In genomic region chr7:141014523-141015395, GRCh38 we compare ENCODE assay signal across 1 cellular context.
TF ChIP-seq lines count a peak whose summit lies in the region.

Gene MRPS33, minus strand, starts transcription at chr7:141014952. Its CDS starts 4,319 bp downstream, at chr7:141010633.

TF ChIP-seq in K562, 482 proteins besides CTCF, POLR2A, EP300 and RAD21 (continued from another document and continues in another):
- TF ChIP-seq CUX1 (CRISPR knock-in tag; IDR thresholded peaks at IDR 0.05) (no peak), MBD2 (IDR thresholded peaks at IDR 0.05; ENCODE audit: borderline replicate concordance, low read depth) (peak; percentile 90), KDM2B (CRISPR knock-in tag; IDR thresholded peaks at IDR 0.05) (no peak), CREM (IDR thresholded peaks at IDR 0.05; ENCODE audit: low read depth) (peak; percentile 90), ZNF347 (CRISPR knock-in tag; IDR thresholded peaks at IDR 0.05; ENCODE audit: low read depth) (no peak), TAF9B (IDR thresholded peaks at IDR 0.05; ENCODE audit: partially characterized antibody) (peak; percentile 92), ZC3H8 (IDR thresholded peaks at IDR 0.05) (no peak), STAT5A (IDR thresholded peaks at IDR 0.05; ENCODE audit: borderline replicate concordance, low read length) (peak; percentile 62; the same call in 1 of the 2 replicates), HIVEP1 (CRISPR knock-in tag; IDR thresholded peaks at IDR 0.05) (no peak), TEAD4 (IDR thresholded peaks at IDR 0.05; ENCODE audit: low read length) (peak; percentile 52), TEAD4 (CRISPR knock-in tag; IDR thresholded peaks at IDR 0.05; ENCODE audit: borderline replicate concordance) (0 out of 2 replicates have a peak, but pooled peaks have one; percentile 64), ZNF398 (CRISPR knock-in tag; IDR thresholded peaks at IDR 0.05) (no peak), NR2C1 (IDR thresholded peaks at IDR 0.05) (peak; percentile 90), NR2C1 (tag; IDR thresholded peaks at IDR 0.05) (peak; percentile 91), RBM22 (IDR thresholded peaks at IDR 0.05; ENCODE audit: low read depth, low read length, poor library complexity, severe bottlenecking) (no peak), YBX1 (IDR thresholded peaks at IDR 0.05) (no peak), ZBTB17 (CRISPR knock-in tag; IDR thresholded peaks at IDR 0.05) (0 out of 2 replicates have a peak, but pooled peaks have one; percentile 18), POLR2AphosphoS5 (IDR thresholded peaks at IDR 0.05; ENCODE audit: control insufficient read depth, insufficient read depth, low read depth, low read length) (peak; percentile 98), ZNF184 (CRISPR knock-in tag; IDR thresholded peaks at IDR 0.05) (no peak), HMGXB4 (CRISPR knock-in tag; IDR thresholded peaks at IDR 0.05) (peak; percentile 89), PRPF4 (IDR thresholded peaks at IDR 0.05; ENCODE audit: insufficient read depth, low read depth, low read length, poor library complexity, severe bottlenecking) (no peak), BMI1 (IDR thresholded peaks at IDR 0.05; ENCODE audit: low read length) (no peak), RBM34 (IDR thresholded peaks at IDR 0.05; ENCODE audit: borderline replicate concordance, insufficient read depth, low read length) (no peak), ETS1 (conservative IDR thresholded peaks at IDR 0.05; ENCODE audit: control insufficient read depth, low read depth, low read length) (peak; percentile 76), CHCHD3 (CRISPR knock-in tag; IDR thresholded peaks at IDR 0.05) (0 out of 2 replicates have a peak, but pooled peaks have one; percentile 45), ZNF395 (CRISPR knock-in tag; IDR thresholded peaks at IDR 0.05) (no peak; the same call in 1 of the 2 replicates), SPI1 (IDR thresholded peaks at IDR 0.05; ENCODE audit: borderline replicate concordance, low read depth, low read length) (no peak), SAFB2 (IDR thresholded peaks at IDR 0.05; ENCODE audit: borderline replicate concordance, low read depth, low read length, severe bottlenecking) (no peak), GTF2E2 (tag; IDR thresholded peaks at IDR 0.05) (peak; percentile 59; the same call in 1 of the 2 replicates), SREBF2 (CRISPR knock-in tag; IDR thresholded peaks at IDR 0.05) (no peak), MITF (IDR thresholded peaks at IDR 0.05) (no peak; the same call in 1 of the 2 replicates), ZNF23 (CRISPR knock-in tag; IDR thresholded peaks at IDR 0.05) (no peak), ZNF140 (CRISPR knock-in tag; IDR thresholded peaks at IDR 0.05) (no peak), ZFP30 (CRISPR knock-in tag; IDR thresholded peaks at IDR 0.05; ENCODE audit: borderline replicate concordance) (no peak), EWSR1 (IDR thresholded peaks at IDR 0.05; ENCODE audit: borderline replicate concordance, low read depth, partially characterized antibody) (no peak), CBX2 (IDR thresholded peaks at IDR 0.05; ENCODE audit: insufficient read depth, low read length, poor library complexity, severe bottlenecking) (no peak), POLR2AphosphoS2 (IDR thresholded peaks at IDR 0.05; ENCODE audit: low read length) (peak; percentile 58; the same call in 1 of the 2 replicates), BRF1 (IDR thresholded peaks at IDR 0.05; ENCODE audit: borderline replicate concordance, extremely low read depth, insufficient read length) (no peak), SIN3B (IDR thresholded peaks at IDR 0.05; ENCODE audit: low read depth) (peak; percentile 82; the same call in 1 of the 2 replicates), ZNF740 (CRISPR knock-in tag; IDR thresholded peaks at IDR 0.05) (peak; percentile 65; the same call in 1 of the 2 replicates), ZNF740 (tag; IDR thresholded peaks at IDR 0.05) (no peak), JUN (IDR thresholded peaks at IDR 0.05; ENCODE audit: borderline replicate concordance, low read depth, low read length) (peak; percentile 68; the same call in 1 of the 2 replicates), JUN (CRISPR knock-in tag; IDR thresholded peaks at IDR 0.05; ENCODE audit: borderline replicate concordance) (no peak), ZNF311 (CRISPR knock-in tag; IDR thresholded peaks at IDR 0.05) (no peak), FOXJ3 (CRISPR knock-in tag; IDR thresholded peaks at IDR 0.05) (no peak), PHF21A (IDR thresholded peaks at IDR 0.05; ENCODE audit: borderline replicate concordance, low read depth) (peak; percentile 41; the same call in 1 of the 2 replicates), ZNF766 (CRISPR knock-in tag; conservative IDR thresholded peaks at IDR 0.05) (peak; percentile 50; the same call in 1 of the 2 replicates), HES1 (IDR thresholded peaks at IDR 0.05; ENCODE audit: low read depth) (peak; percentile 54), ARID1B (IDR thresholded peaks at IDR 0.05) (peak; percentile 54), SMAD3 (CRISPR knock-in tag; conservative IDR thresholded peaks at IDR 0.05) (no peak; the same call in 1 of the 2 replicates), KLF16 (IDR thresholded peaks at IDR 0.05) (no peak), HNRNPL (IDR thresholded peaks at IDR 0.05; ENCODE audit: low read depth, low read length) (no peak), ZNF507 (tag; conservative IDR thresholded peaks at IDR 0.05) (no peak), NFIC (IDR thresholded peaks at IDR 0.05) (peak; percentile 45; the same call in 1 of the 2 replicates), HMG20B (CRISPR knock-in tag; IDR thresholded peaks at IDR 0.05) (0 out of 2 replicates have a peak, but pooled peaks have one; percentile 31), MYNN (IDR thresholded peaks at IDR 0.05) (no peak), MYNN (CRISPR knock-in tag; IDR thresholded peaks at IDR 0.05) (no peak), SP1 (CRISPR knock-in tag; IDR thresholded peaks at IDR 0.05) (peak; percentile 96), TFAM (CRISPR knock-in tag; conservative IDR thresholded peaks at IDR 0.05) (no peak)
